Comparison of ENCODE assay signal across 9 cellular contexts in genomic region chr5:150013931-150014330, GRCh38.
"Had no signal": no experiment of that assay in that cellular context is flagged by ENCODE, and none has a peak within 500 bp of the region (broad histone marks: within the 10 kb centered on the region; RNA-seq: fewer than 3 reads in every experiment).

No MANE protein-coding gene starts in this region.

- H3K27me3 Mint-ChIP-seq: IgD-negative memory B cell had no signal

- H3K4me3 ChIP-seq: GM23248, HAP-1 had no signal

- H3K4me3 Mint-ChIP-seq: IgD-negative memory B cell had no signal

- H3K27ac Mint-ChIP-seq: IgD-negative memory B cell had no signal

- H3K27ac ChIP-seq: GM23248, HL-60 had no signal

- H2AFZ ChIP-seq: GM23248 had no signal

- FAIRE-seq: HepG2 had no signal

- H3K9me3 ChIP-seq: HAP-1 had no signal

- DNase-seq: GM23248, GOT3, H7, KBM-7 had no signal

- ATAC-seq: HCT116, HepG2 had no signal
